9 cellular contexts compared by ENCODE assay signal in genomic region chr1:53905509-53905908, GRCh38. TPM values are rescaled to one million over a fixed set of nuclear protein-coding genes. Genes with fewer than 3 reads are reported as not detected.
"Had no signal": no experiment of that assay in that cellular context is flagged by ENCODE, and none has a peak within 500 bp of the region (broad histone marks: within the 10 kb centered on the region; RNA-seq: fewer than 3 reads in every experiment).

No MANE protein-coding gene starts in this region.

- H3K4me3 Mint-ChIP-seq: IgD-negative memory B cell had no signal

- H3K4me3 ChIP-seq: K562 had no signal

- DNase-seq: IMR-90, KBM-7, KG1 had no signal

- H3K9me3 Mint-ChIP-seq: IgD-negative memory B cell had no signal

- H3K9ac ChIP-seq: KMS-11 had no signal

- H3K4me2 ChIP-seq: KMS-11 had no signal

- H3K27me3 Mint-ChIP-seq: IgD-negative memory B cell had no signal

- H3K27ac ChIP-seq: HL-60, KMS-11 had no signal

- H3K4me1 Mint-ChIP-seq: IgD-negative memory B cell had no signal

- H3K27ac Mint-ChIP-seq: IgD-negative memory B cell had no signal

RNA-seq across cellular contexts. Expression of gene DIO1, which starts 11.5 kb away (rescaled TPM):
- total RNA-seq: HT-29, HT1080, IMR-90, K562 had no signal
- polyA plus RNA-seq: IMR-90, K562 had no signal
